8 cellular contexts compared by ENCODE assay signal in genomic region chr4:13626492-13627184, GRCh38. TPM values are rescaled to one million over a fixed set of nuclear protein-coding genes. Genes with fewer than 3 reads are reported as not detected.
A peak's percentile ranks its signal among the peaks of the same experiment; 100 is the strongest.
DNase-seq lines count a peak whose midpoint lies in the region; ATAC-seq, FAIRE-seq and TF ChIP-seq lines count a peak whose summit lies in the region.

No MANE protein-coding gene starts in this region.

- peak overlapping the region; percentile 82 for H3K4me3 ChIP-seq in SK-N-MC
- peak overlapping the region; percentile 96 for H3K4me3 ChIP-seq in fibroblast of pulmonary artery (replicated peaks; ENCODE audit: low read depth, low read length)
- H3K4me3 ChIP-seq in gastrocnemius medialis: peak overlapping the region; percentile 72 to 95 (median 79)

- peaks cover 30 to 41% of the 10 kb centered on the region in 2 donors for H3K4me1 ChIP-seq in gastrocnemius medialis

- H3K27ac ChIP-seq in SK-N-MC (no peak overlapping the region), gastrocnemius medialis (peak overlapping the region; percentile 87 to 94 (median 88))

- no peak for DNase-seq in GM12892 (ENCODE audit: insufficient read length)
- no peak for DNase-seq in SK-N-MC (ENCODE audit: low read depth, low spot score)
- DNase-seq in fibroblast of pulmonary artery (ENCODE audit: low read depth): peak; percentile 22
- DNase-seq in gastrocnemius medialis: no peak
- DNase-seq in T-helper 9 cell: no peak

- no peaks in the 10 kb centered on the region for H3K36me3 ChIP-seq in SK-N-MC (ENCODE audit: insufficient read depth, low read length)
- H3K36me3 ChIP-seq in gastrocnemius medialis: no peaks in the 10 kb centered on the region

- intact Hi-C loops in gastrocnemius medialis (cut with DNase I; ENCODE audit: low total_unique reads): loop anchor here (5.0 to 10.0 kb wide), 2 partner anchors 144 to 1828 kb away; partner anchors contain the start of gene RAB28

- no peak for TF ChIP-seq CTCF in fibroblast of pulmonary artery (IDR thresholded peaks at IDR 0.05; ENCODE audit: low read length, missing control alignments)
- TF ChIP-seq CTCF in gastrocnemius medialis (IDR thresholded peaks at IDR 0.05 in 4 of 5, conservative IDR thresholded peaks at IDR 0.05 in 1 of 5): no peak

- in situ Hi-C loops in gastrocnemius medialis (cut with MboI; ENCODE audit: low sequenced_read_pairs in 4 of 4): loop anchor here in 2 of 4 donors (25.0 kb wide), 1 partner anchor 1386 kb away; the partner anchor contains the start of gene CPEB2 (in 2 of the 2)

- ATAC-seq in gastrocnemius medialis: no peak
- ATAC-seq in GM18517 (IDR thresholded peaks at IDR 0.05; ENCODE audit: unreplicated experiment): no peak
- no peak for ATAC-seq in GM19395 (IDR thresholded peaks at IDR 0.05; ENCODE audit: unreplicated experiment)
- no peak for ATAC-seq in GM18867 (IDR thresholded peaks at IDR 0.05; ENCODE audit: unreplicated experiment)

- TF ChIP-seq POLR2A in GM12892 (IDR thresholded peaks at IDR 0.05; ENCODE audit: low read depth, low read length): no peak
- no peak for TF ChIP-seq POLR2A in gastrocnemius medialis (IDR thresholded peaks at IDR 0.05)

- peak; percentile 9 for FAIRE-seq in GM12892 (lab: Jason Lieb, UNC)

- H3K27me3 ChIP-seq in gastrocnemius medialis: no peaks in the 10 kb centered on the region

- peak overlapping the region; percentile 82 for H3K9ac ChIP-seq in SK-N-MC (ENCODE audit: insufficient read length)

- H3K9me3 ChIP-seq in SK-N-MC (ENCODE audit: low read depth, low read length) (no peaks in the 10 kb centered on the region), gastrocnemius medialis (no peaks in the 10 kb centered on the region)

RNA-seq across cellular contexts. Expression of gene BOD1L1, which starts 0.9 kb away (rescaled TPM):
- 21.7 TPM for polyA plus RNA-seq in GM12892 (2012; ENCODE audit: missing spikeins)
- total RNA-seq in gastrocnemius medialis: 10 to 100 TPM; 11.9 to 14.7 (median 13.0) TPM
